Comparison of ENCODE assay signal across 8 cellular contexts in the genomic region with DNA sequence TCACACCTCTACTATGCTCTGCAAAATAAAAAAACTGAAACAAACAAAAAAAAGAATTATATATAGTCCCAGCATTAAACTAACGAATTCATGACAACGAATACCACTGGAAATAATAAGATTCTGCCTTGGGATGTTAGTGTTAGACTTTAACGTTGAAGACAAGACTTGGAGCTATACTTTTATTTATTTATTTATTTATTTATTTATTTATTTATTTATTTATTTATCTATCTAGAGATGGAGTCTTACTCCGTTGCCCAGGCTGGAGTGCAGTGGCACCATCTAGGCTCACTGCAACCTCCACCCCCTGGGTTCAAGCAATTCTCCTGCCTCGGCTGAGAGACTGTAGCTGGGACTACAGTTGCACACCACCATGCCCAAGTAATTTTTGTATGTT.
"Had no signal": no experiment of that assay in that cellular context is flagged by ENCODE, and none has a peak within 500 bp of the region (broad histone marks: within the 10 kb centered on the region; RNA-seq: fewer than 3 reads in every experiment).

No MANE protein-coding gene starts in this region.

- H3K4me3 ChIP-seq: GM12878 had no signal

- DNase-seq: GDM1, GF-D8 had no signal

- ATAC-seq: GM12878 had no signal

- FAIRE-seq: G401.6, GM12878, GM12891, GM12892, GM18507, GM19239 had no signal
